10 cellular contexts compared by ENCODE assay signal in the genomic region with DNA sequence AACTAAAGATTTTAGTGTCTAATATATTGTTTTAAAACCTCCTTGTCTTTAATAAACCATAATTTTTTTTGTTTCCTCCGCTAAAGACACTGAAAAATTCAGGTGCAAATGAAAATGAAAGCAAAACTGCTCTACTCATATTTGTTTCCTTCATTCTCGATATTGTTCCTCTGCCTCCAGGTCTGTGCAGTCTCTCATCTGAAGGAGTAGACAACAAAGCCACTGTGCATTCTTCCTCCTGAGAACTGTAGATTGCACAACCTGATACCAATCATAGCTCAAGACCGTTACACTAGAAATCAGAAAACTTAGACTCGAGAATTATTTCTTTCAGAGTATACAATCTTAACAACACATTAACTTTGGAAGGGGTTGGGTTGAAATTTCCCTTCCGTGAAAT.
DNase-seq lines count a peak whose midpoint lies in the region; ATAC-seq and TF ChIP-seq lines count a peak whose summit lies in the region.
"Had no signal": no experiment of that assay in that cellular context is flagged by ENCODE, and none has a peak within 500 bp of the region (broad histone marks: within the 10 kb centered on the region; RNA-seq: fewer than 3 reads in every experiment).

No MANE protein-coding gene starts in this region.

- no peak overlapping the region for H3K27ac ChIP-seq in CD4-positive, alpha-beta T cell (ENCODE audit: low read depth, low read length)
- no peak overlapping the region for H3K27ac ChIP-seq in H9 (ENCODE audit: insufficient read length, low read depth, low read length)

- no peak for ATAC-seq in CD4-positive, alpha-beta T cell (ENCODE audit: poor library complexity)
- ATAC-seq in HG03520 (IDR thresholded peaks at IDR 0.05; ENCODE audit: unreplicated experiment), result no peak

- H3K79me2 ChIP-seq in H9 (ENCODE audit: insufficient read depth, low read length), result no peaks in the 10 kb centered on the region

- H3K4me1 Mint-ChIP-seq in CD4-positive, alpha-beta T cell (ENCODE audit: low read depth), result peaks cover 4% of the 10 kb centered on the region
- H3K4me1 Mint-ChIP-seq in MCF 10A (ENCODE audit: insufficient read depth, unreplicated experiment) (peaks cover 5% of the 10 kb centered on the region), H9 (peaks cover 3 to 10% of the 10 kb centered on the region in 2 experiments; a peak in 2 of 4 replicates)

- no peak overlapping the region for H3K27ac Mint-ChIP-seq in CD4-positive, alpha-beta T cell
- H3K27ac Mint-ChIP-seq in MCF 10A (ENCODE audit: low read depth, unreplicated experiment) (peak overlapping the region; percentile 50), H9 (no peak overlapping the region; a peak in 1 of 7 replicates)

- H3K27me3 ChIP-seq in CD4-positive, alpha-beta T cell (ENCODE audit: control insufficient read depth, insufficient read depth, low read length), result no peaks in the 10 kb centered on the region
- H3K27me3 ChIP-seq in mononuclear cell (ENCODE audit: insufficient read depth, low read length), result no peaks in the 10 kb centered on the region
- no peaks in the 10 kb centered on the region for H3K27me3 ChIP-seq in H9 (ENCODE audit: insufficient read depth, low read length)

- H2BK20ac ChIP-seq in H9 (ENCODE audit: low read depth, low read length, poor library complexity, severe bottlenecking), result no peak overlapping the region

- POLR2A ChIA-PET in CD4-positive, alpha-beta T cell (lab: Charles Lee), result no interaction called here
- POLR2A ChIA-PET in MCF 10A (lab: Yijun Ruan, JAX), result no interaction called here

- H3K4ac ChIP-seq in H9 (ENCODE audit: low read depth, low read length), result no peak overlapping the region

- no peaks in the 10 kb centered on the region for H3K9me3 ChIP-seq in CD4-positive, alpha-beta T cell (ENCODE audit: control insufficient read depth, low read length)
- H3K9me3 ChIP-seq in mononuclear cell (ENCODE audit: low read depth, low read length) (no peaks in the 10 kb centered on the region), H9 (ENCODE audit: control insufficient read depth, low read depth, low read length) (no peaks in the 10 kb centered on the region)

- no peaks in the 10 kb centered on the region for H4K20me1 ChIP-seq in H9 (ENCODE audit: control insufficient read depth, insufficient read depth, insufficient read length)

- no peaks in the 10 kb centered on the region for H3K27me3 Mint-ChIP-seq in CD4-positive, alpha-beta T cell
- H3K27me3 Mint-ChIP-seq in MCF 10A (ENCODE audit: insufficient read depth, unreplicated experiment) (no peaks in the 10 kb centered on the region), H9 (ENCODE audit: low read depth) (no peaks in the 10 kb centered on the region)

- no peaks in the 10 kb centered on the region for H3K23me2 ChIP-seq in H9 (ENCODE audit: insufficient read length, low read depth, low read length, poor library complexity, severe bottlenecking)

- no peak overlapping the region for H2BK5ac ChIP-seq in H9 (ENCODE audit: insufficient read length, low read length)

- no TSS peak for BruUV-seq in MCF 10A (replicated peaks; lab: Mats Ljungman, UMichigan)

- H2AFZ ChIP-seq in H9 (ENCODE audit: low read length), result no peak overlapping the region

- H3K36me3 Mint-ChIP-seq in CD4-positive, alpha-beta T cell (ENCODE audit: low read depth), result no peaks in the 10 kb centered on the region
- no peaks in the 10 kb centered on the region for H3K36me3 Mint-ChIP-seq in MCF 10A (ENCODE audit: insufficient read depth, unreplicated experiment)
- no peaks in the 10 kb centered on the region for H3K36me3 Mint-ChIP-seq in H9 (ENCODE audit: insufficient read depth in 1 of 3, low read depth in 3 of 3)

- H3K4me1 ChIP-seq in mononuclear cell (ENCODE audit: insufficient read depth, low read length), result no peaks in the 10 kb centered on the region
- no peaks in the 10 kb centered on the region for H3K4me1 ChIP-seq in H9 (ENCODE audit: insufficient read depth, low read length)

- no peak overlapping the region for H4K91ac ChIP-seq in H9 (ENCODE audit: insufficient read length, low read depth, low read length)

- H2BK12ac ChIP-seq in H9 (ENCODE audit: insufficient read length, low read depth, low read length), result no peak overlapping the region

- WGBS in H9 (ENCODE audit: extremely low coverage, insufficient read length, low lambda C conversion rate), result no CpG with 5 or more reads among the region's 5 CpGs

- CTCF ChIA-PET in CD4-positive, alpha-beta T cell (lab: Charles Lee), result no interaction called here
- CTCF ChIA-PET in MCF 10A (lab: Yijun Ruan, JAX), result no interaction called here

- peak overlapping the region; percentile 3 for H3K4me3 ChIP-seq in mononuclear cell (ENCODE audit: low read length)

- intact Hi-C loops in CD4-positive, alpha-beta T cell (cut with DNase I, micrococcal nuclease), result no loop called here
- intact Hi-C loops in MCF 10A (cut with micrococcal nuclease), result no loop called here

- H3K79me1 ChIP-seq in H9 (ENCODE audit: insufficient read depth, low read depth, low read length, poor library complexity, severe bottlenecking), result no peaks in the 10 kb centered on the region

- H2BK15ac ChIP-seq in H9 (ENCODE audit: low read depth, low read length), result no peak overlapping the region

- H3K14ac ChIP-seq in H9 (ENCODE audit: insufficient read depth, low read length), result no peak overlapping the region

- H3T11ph ChIP-seq in H9 (ENCODE audit: low read length), result no peak overlapping the region

- no peak overlapping the region for H2AK5ac ChIP-seq in H9 (ENCODE audit: insufficient read length, low read length)

- no peak overlapping the region for H2BK120ac ChIP-seq in H9 (ENCODE audit: low read depth, low read length, poor library complexity, severe bottlenecking)

- no peak overlapping the region for H4K8ac ChIP-seq in H9 (replicated peaks; ENCODE audit: insufficient read length, low read depth, low read length)

- H4K5ac ChIP-seq in H9 (ENCODE audit: insufficient read length, low read depth, low read length), result no peak overlapping the region

- DNase-seq in CD4-positive, alpha-beta T cell, result no peak
- DNase-seq in M059J (ENCODE audit: low read depth) (peak; percentile 27), MCF 10A (ENCODE audit: unreplicated experiment) (peak; percentile 44), H9 (no peak), SK-N-DZ (ENCODE audit: low spot score) (no peak), SHP77 treated with DMSO at 0.1 percent for 48 hours (lab: John Stamatoyannopoulos, UW) (no peak)
- DNase-seq: HCEC 1CT, NCI-H2081 treated with DMSO at 0.1 percent for 48 hours had no signal

- H3K56ac ChIP-seq in H9 (ENCODE audit: insufficient read length, low read depth, low read length), result no peak overlapping the region

- H3K4me2 ChIP-seq in H9 (ENCODE audit: insufficient read depth, insufficient read length, low read length), result no peak overlapping the region

- peak overlapping the region; percentile 78 for H3K4me3 Mint-ChIP-seq in CD4-positive, alpha-beta T cell
- H3K4me3 Mint-ChIP-seq in MCF 10A (ENCODE audit: unreplicated experiment), result peak overlapping the region; percentile 73
- no peak overlapping the region for H3K4me3 Mint-ChIP-seq in H9

- H3K23ac ChIP-seq in H9 (ENCODE audit: insufficient read length, low read depth, low read length), result no peak overlapping the region

- H3K18ac ChIP-seq in H9 (ENCODE audit: insufficient read length, low read depth, low read length), result no peak overlapping the region

- TF ChIP-seq CTCF in CD4-positive, alpha-beta T cell (IDR thresholded peaks at IDR 0.05), result no peak
- TF ChIP-seq CTCF in MCF 10A (IDR thresholded peaks at IDR 0.05; ENCODE audit: unreplicated experiment) (no peak), H9 (conservative IDR thresholded peaks at IDR 0.05) (no peak)

- peaks cover 6% of the 10 kb centered on the region for H3K9me3 Mint-ChIP-seq in CD4-positive, alpha-beta T cell
- H3K9me3 Mint-ChIP-seq in MCF 10A (ENCODE audit: unreplicated experiment), result no peaks in the 10 kb centered on the region
- H3K9me3 Mint-ChIP-seq in H9, result no peaks in the 10 kb centered on the region

- H3K9ac ChIP-seq in H9 (ENCODE audit: extremely low read depth, insufficient read length, low read length), result no peak overlapping the region

Comparison
In these comparisons a context has a peak if more than half of its experiments do, and no peak if none do; other contexts are left out.
1. DNase-seq: peak in M059J (single experiment) and MCF 10A (single experiment); none in CD4-positive, alpha-beta T cell (0 of 10), H9 (single experiment), SK-N-DZ (single experiment) and SHP77 treated with DMSO at 0.1 percent for 48 hours (single experiment).
2. H3K4me3 Mint-ChIP-seq: peak in CD4-positive, alpha-beta T cell (single experiment) and MCF 10A (single experiment); none in H9 (0 of 2).